In genomic region chr12:109385339-109386078, GRCh38 we compare ENCODE assay signal across 8 cellular contexts. TPM values are rescaled to one million over a fixed set of nuclear protein-coding genes. Genes with fewer than 3 reads are reported as not detected.
DNase-seq lines count a peak whose midpoint lies in the region; ATAC-seq, FAIRE-seq and TF ChIP-seq lines count a peak whose summit lies in the region.

No MANE protein-coding gene starts in this region.

- FAIRE-seq in urothelium cell line (lab: Jason Lieb, UNC), result no peak

- no peaks in the 10 kb centered on the region for H3K36me3 ChIP-seq in brain microvascular endothelial cell (replicated peaks)

- TF ChIP-seq CTCF in brain microvascular endothelial cell (IDR thresholded peaks at IDR 0.05; ENCODE audit: low read depth, low read length, missing control alignments), result peak; percentile 47

- H3K27ac ChIP-seq in brain microvascular endothelial cell, result no peak overlapping the region

- no peak overlapping the region for H3K4me3 ChIP-seq in brain microvascular endothelial cell (ENCODE audit: low read depth, low read length)

- in situ Hi-C loops in brain microvascular endothelial cell (cut with HindIII; ENCODE audit: low pct_ligation_motif_present, low sequenced_read_pairs), result no loop called here

- H3K27me3 ChIP-seq in brain microvascular endothelial cell (replicated peaks), result no peaks in the 10 kb centered on the region

- ATAC-seq in HG03342 (IDR thresholded peaks at IDR 0.05; ENCODE audit: unreplicated experiment), result no peak

- DNase-seq in AML-193 (lab: John Stamatoyannopoulos, UW), result peak; percentile 16 to 22
- DNase-seq in GM19238 (ENCODE audit: insufficient read length, low spot score), result peak; percentile 5
- DNase-seq in NCI-H226, result peak; percentile 26
- peak; percentile 11 for DNase-seq in brain microvascular endothelial cell
- DNase-seq in kidney glomerular epithelial cell (lab: John Stamatoyannopoulos, UW), result peak; percentile 45
- DNase-seq in urothelium cell line (ENCODE audit: low spot score), result peak; percentile 21
- no peak for DNase-seq in mesenteric fat pad (ENCODE audit: low spot score)

RNA-seq across cellular contexts. Expression of gene MYO1H, which starts 37.8 kb away (rescaled TPM):
- total RNA-seq in mesenteric fat pad, result 0.10 TPM
